In genomic region chr4:97159625-97160024, GRCh38 we compare ENCODE assay signal across 17 cellular contexts.
DNase-seq lines count a peak whose midpoint lies in the region; ATAC-seq, FAIRE-seq and TF ChIP-seq lines count a peak whose summit lies in the region.
"Had no signal": no experiment of that assay in that cellular context is flagged by ENCODE, and none has a peak within 500 bp of the region (broad histone marks: within the 10 kb centered on the region; RNA-seq: fewer than 3 reads in every experiment).

No MANE protein-coding gene starts in this region.

- FAIRE-seq in pancreas (lab: Jason Lieb, UNC) (peak; percentile 37), GM12891 (lab: Jason Lieb, UNC) (no peak)
- FAIRE-seq: A549, D721Med, H1 had no signal

- no peaks in the 10 kb centered on the region for H3K79me2 ChIP-seq in SK-N-SH (ENCODE audit: insufficient read depth)

- H3K9me3 ChIP-seq in SK-N-SH (no peaks in the 10 kb centered on the region), pancreas (no peaks in the 10 kb centered on the region)
- H3K9me3 ChIP-seq: A549, Caco-2 had no signal

- no peak for TF ChIP-seq POLR2A in GM12891 (IDR thresholded peaks at IDR 0.05; ENCODE audit: low read depth, low read length)

- H3K27me3 ChIP-seq in SK-N-SH (ENCODE audit: insufficient read depth), result no peaks in the 10 kb centered on the region
- H3K27me3 ChIP-seq in pancreas, result no peaks in the 10 kb centered on the region

- H3K36me3 ChIP-seq in SK-N-SH (replicated peaks in 1 of 2; ENCODE audit: control insufficient read depth in 1 of 2, insufficient read depth in 2 of 2, low read length in 1 of 2) (no peaks in the 10 kb centered on the region), pancreas (no peaks in the 10 kb centered on the region)

- TF ChIP-seq CTCF in SK-N-SH (IDR thresholded peaks at IDR 0.05) (no peak), VCaP (conservative IDR thresholded peaks at IDR 0.05) (no peak), pancreas (IDR thresholded peaks at IDR 0.05) (no peak), GM20000 (IDR thresholded peaks at IDR 0.05; ENCODE audit: extremely low read depth, missing control alignments) (no peak)

- intact Hi-C loops in pancreas (cut with DNase I), result no loop called here

- 16% methylated on average over 1 of the region's 1 CpG for WGBS in SK-N-SH (ENCODE audit: low lambda C conversion rate)
- 60 to 64% methylated on average over 1 of the region's 1 CpG for WGBS in pancreas, 2 donors

- H4K20me1 ChIP-seq in SK-N-SH (ENCODE audit: insufficient read depth), result no peaks in the 10 kb centered on the region

- H3K4me1 ChIP-seq in SK-N-SH (ENCODE audit: control insufficient read depth in 1 of 2, insufficient read depth in 2 of 2, low read depth in 1 of 2, low read length in 1 of 2) (no peaks in the 10 kb centered on the region), pancreas (no peaks in the 10 kb centered on the region)
- H3K4me1 ChIP-seq: A549, Caco-2 had no signal

- H3F3A ChIP-seq in SK-N-SH (replicated peaks; ENCODE audit: insufficient read depth), result no peaks in the 10 kb centered on the region

- POLR2A ChIA-PET in SK-N-SH (lab: Yijun Ruan, JAX), result no interaction called here

- DNase-seq in SK-N-SH, result no peak
- DNase-seq in pancreas, result no peak
- DNase-seq in Kasumi-1 (lab: John Stamatoyannopoulos, UW), result no peak
- no peak for DNase-seq in GM20000 (ENCODE audit: low spot score)
- no peak for DNase-seq in GM12891 (ENCODE audit: insufficient read length, low spot score)
- DNase-seq: AML-193; Caco-2; CD4-positive, alpha-beta T cell; GDM1; H9 had no signal

- ATAC-seq in SK-N-SH treated with all-trans-retinoic acid at 6 μM for 48 hours (no peak), pancreas (no peak)
- ATAC-seq: A549 had no signal

- no peak overlapping the region for H3K9ac ChIP-seq in SK-N-SH

- no peak for TF ChIP-seq EP300 in SK-N-SH (IDR thresholded peaks at IDR 0.05; ENCODE audit: borderline replicate concordance in 1 of 2, low read depth in 1 of 2, low read length in 1 of 2)

- no peak overlapping the region for H2AFZ ChIP-seq in SK-N-SH (ENCODE audit: low read depth)

- no peak overlapping the region for H3K27ac ChIP-seq in SK-N-SH (ENCODE audit: low read depth in 2 of 2, low read length in 1 of 2)
- peak overlapping the region; percentile 47 for H3K27ac ChIP-seq in VCaP
- H3K27ac ChIP-seq in pancreas, result no peak overlapping the region
- H3K27ac ChIP-seq: 22Rv1, A549, C4-2B had no signal

- no peak overlapping the region for H3K4me3 ChIP-seq in SK-N-SH (ENCODE audit: low read depth in 2 of 2, low read length in 1 of 2)
- no peak overlapping the region for H3K4me3 ChIP-seq in pancreas
- H3K4me3 ChIP-seq: A549 had no signal

- CTCF ChIA-PET in SK-N-SH (lab: Yijun Ruan, JAX), result no interaction called here

- no peak for TF ChIP-seq RAD21 in SK-N-SH (IDR thresholded peaks at IDR 0.05; ENCODE audit: low read length)

- H3K9me2 ChIP-seq in SK-N-SH, result no peaks in the 10 kb centered on the region

- no peak overlapping the region for H3K4me2 ChIP-seq in SK-N-SH
- H3K4me2 ChIP-seq: A549 had no signal

TF ChIP-seq in SK-N-SH, 30 proteins besides CTCF, POLR2A, EP300 and RAD21:
- TF ChIP-seq RCOR1 (IDR thresholded peaks at IDR 0.05; ENCODE audit: low read length) (no peak), GATA2 (CRISPR knock-in tag; IDR thresholded peaks at IDR 0.05) (0 out of 2 replicates have a peak, but pooled peaks have one; percentile 7)

TF ChIP-seq in SK-N-SH treated with all-trans-retinoic acid at 6 μM for 48 hours, 23 proteins besides CTCF, POLR2A, EP300 and RAD21 (continues in another document):
- TF ChIP-seq, protein P1, sequence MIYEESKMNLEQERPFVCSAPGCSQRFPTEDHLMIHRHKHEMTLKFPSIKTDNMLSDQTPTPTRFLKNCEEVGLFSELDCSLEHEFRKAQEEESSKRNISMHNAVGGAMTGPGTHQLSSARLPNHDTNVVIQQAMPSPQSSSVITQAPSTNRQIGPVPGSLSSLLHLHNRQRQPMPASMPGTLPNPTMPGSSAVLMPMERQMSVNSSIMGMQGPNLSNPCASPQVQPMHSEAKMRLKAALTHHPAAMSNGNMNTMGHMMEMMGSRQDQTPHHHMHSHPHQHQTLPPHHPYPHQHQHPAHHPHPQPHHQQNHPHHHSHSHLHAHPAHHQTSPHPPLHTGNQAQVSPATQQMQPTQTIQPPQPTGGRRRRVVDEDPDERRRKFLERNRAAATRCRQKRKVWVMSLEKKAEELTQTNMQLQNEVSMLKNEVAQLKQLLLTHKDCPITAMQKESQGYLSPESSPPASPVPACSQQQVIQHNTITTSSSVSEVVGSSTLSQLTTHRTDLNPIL (CRISPR knock-in tag; IDR thresholded peaks at IDR 0.05; ENCODE audit: low read depth), result no peak
- TF ChIP-seq BACH2 (CRISPR knock-in tag; IDR thresholded peaks at IDR 0.05; ENCODE audit: borderline replicate concordance) (no peak), ARNTL (CRISPR knock-in tag; IDR thresholded peaks at IDR 0.05; ENCODE audit: borderline replicate concordance, low read depth) (no peak)
- TF ChIP-seq, protein P2, sequence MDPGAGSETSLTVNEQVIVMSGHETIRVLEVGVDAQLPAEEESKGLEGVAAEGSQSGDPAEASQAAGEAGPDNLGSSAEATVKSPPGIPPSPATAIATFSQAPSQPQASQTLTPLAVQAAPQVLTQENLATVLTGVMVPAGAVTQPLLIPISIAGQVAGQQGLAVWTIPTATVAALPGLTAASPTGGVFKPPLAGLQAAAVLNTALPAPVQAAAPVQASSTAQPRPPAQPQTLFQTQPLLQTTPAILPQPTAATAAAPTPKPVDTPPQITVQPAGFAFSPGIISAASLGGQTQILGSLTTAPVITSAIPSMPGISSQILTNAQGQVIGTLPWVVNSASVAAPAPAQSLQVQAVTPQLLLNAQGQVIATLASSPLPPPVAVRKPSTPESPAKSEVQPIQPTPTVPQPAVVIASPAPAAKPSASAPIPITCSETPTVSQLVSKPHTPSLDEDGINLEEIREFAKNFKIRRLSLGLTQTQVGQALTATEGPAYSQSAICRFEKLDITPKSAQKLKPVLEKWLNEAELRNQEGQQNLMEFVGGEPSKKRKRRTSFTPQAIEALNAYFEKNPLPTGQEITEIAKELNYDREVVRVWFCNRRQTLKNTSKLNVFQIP (CRISPR knock-in tag; IDR thresholded peaks at IDR 0.05; ENCODE audit: borderline replicate concordance, low read depth), result no peak

TF ChIP-seq in GM12891, 5 proteins besides CTCF, POLR2A, EP300 and RAD21:
- no peak for TF ChIP-seq TAF1 (IDR thresholded peaks at IDR 0.05; ENCODE audit: low read depth, low read length)
- TF ChIP-seq PAX5 (IDR thresholded peaks at IDR 0.05; ENCODE audit: insufficient read depth, low read length, severe bottlenecking), result no peak
- TF ChIP-seq POLR2AphosphoS5 (IDR thresholded peaks at IDR 0.05; ENCODE audit: low read depth, low read length), result no peak
- no peak for TF ChIP-seq SPI1 (IDR thresholded peaks at IDR 0.05; ENCODE audit: low read depth, low read length)
- TF ChIP-seq POU2F2 (IDR thresholded peaks at IDR 0.05; ENCODE audit: low read depth, low read length), result no peak
